ENCODE assay signal across 23 cellular contexts in the genomic region with DNA sequence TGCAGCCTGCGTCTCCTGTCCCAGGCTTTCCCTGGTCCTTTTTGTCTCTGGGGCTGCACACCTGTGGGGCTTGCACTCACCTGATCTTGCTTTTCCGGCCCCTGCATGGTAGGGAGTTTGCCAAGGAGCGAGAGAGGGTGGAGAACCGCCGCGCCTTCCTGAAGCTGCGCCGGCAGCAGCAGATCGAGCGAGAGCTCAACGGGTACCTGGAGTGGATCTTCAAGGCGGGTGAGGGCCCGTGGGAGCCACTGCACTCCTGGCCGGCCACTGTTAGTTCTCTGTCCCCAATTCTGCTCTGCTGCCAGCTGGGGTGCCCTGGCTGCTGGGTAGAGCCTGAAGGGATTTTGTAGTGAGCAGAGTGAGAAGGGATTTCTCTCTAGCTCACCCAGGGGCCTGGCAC.
"Had no signal": no experiment of that assay in that cellular context is flagged by ENCODE, and none has a peak within 500 bp of the region (broad histone marks: within the 10 kb centered on the region; RNA-seq: fewer than 3 reads in every experiment).

No MANE protein-coding gene starts in this region.

- ATAC-seq: left colon; left lung; lower lobe of right lung; naive thymus-derived CD8-positive, alpha-beta T cell; pancreas; psoas muscle; stimulated activated memory B cell treated with anti-CD40 and anti-IgM and Interleukin-4, amounts not matched to agents 10 μg/mL and 1 μg/mL and 100 μg/mL, for 72 hours; stimulated activated naive CD8-positive, alpha-beta T cell treated with anti-CD3 and anti-CD28 coated beads, Interleukin-15, amount 100 ng/mL, for 72 hours had no signal

- H3K27me3 ChIP-seq: neutrophil, pancreas, right lobe of liver, tibial nerve, uterus had no signal

- H3K4me1 ChIP-seq: left lung, lower lobe of right lung, pancreas, psoas muscle, right lobe of liver, tibial nerve, uterus had no signal

- H3K9me3 ChIP-seq: left lung, lower lobe of right lung, neutrophil, pancreas, psoas muscle, right lobe of liver, tibial nerve, uterus had no signal

- H3K36me3 ChIP-seq: left lung, lower lobe of right lung, neutrophil, pancreas, right lobe of liver, tibial nerve, uterus had no signal

- H3K27ac ChIP-seq: left lung, lower lobe of right lung, neutrophil, pancreas, psoas muscle, right lobe of liver, tibial nerve, uterus had no signal

- H3K4me3 ChIP-seq: left lung, lower lobe of right lung, pancreas, psoas muscle, right lobe of liver, smooth muscle cell, tibial nerve, uterus had no signal

- DNase-seq: immature natural killer cell; kidney; left colon; left lung; lower lobe of right lung; mammary epithelial cell; mesenchymal stem cell; naive thymus-derived CD8-positive, alpha-beta T cell; occipital lobe; pancreas; psoas muscle; right lobe of liver; stimulated activated CD4-positive, alpha-beta T cell treated with anti-CD3 and anti-CD28 coated beads, Interleukin-1b, Interleukin-23, amount 100 ng/mL, for 48 hours; stimulated activated CD4-positive, alpha-beta T cell treated with anti-CD3 and anti-CD28 coated beads, Interleukin-2, amount 100 ng/mL, for 48 hours; stimulated activated CD4-positive, alpha-beta T cell treated with anti-CD3 and anti-CD28 coated beads, Interleukin-4, amount 100 ng/mL, for 4 hours; stimulated activated CD8-positive, alpha-beta memory T cell treated with anti-CD3 and anti-CD28 coated beads, Interleukin-4, amount 100 ng/mL, for 48 hours; stimulated activated naive CD4-positive, alpha-beta T cell treated with Interleukin-2 at 50 U/mL for 16 hours; stimulated activated naive CD8-positive, alpha-beta T cell treated with anti-CD3 and anti-CD28 coated beads, Interleukin-15, amount 100 ng/mL, for 72 hours; uterus had no signal

- H3K4me2 ChIP-seq: smooth muscle cell had no signal
